ENCODE assay signal across 8 cellular contexts in the genomic region with DNA sequence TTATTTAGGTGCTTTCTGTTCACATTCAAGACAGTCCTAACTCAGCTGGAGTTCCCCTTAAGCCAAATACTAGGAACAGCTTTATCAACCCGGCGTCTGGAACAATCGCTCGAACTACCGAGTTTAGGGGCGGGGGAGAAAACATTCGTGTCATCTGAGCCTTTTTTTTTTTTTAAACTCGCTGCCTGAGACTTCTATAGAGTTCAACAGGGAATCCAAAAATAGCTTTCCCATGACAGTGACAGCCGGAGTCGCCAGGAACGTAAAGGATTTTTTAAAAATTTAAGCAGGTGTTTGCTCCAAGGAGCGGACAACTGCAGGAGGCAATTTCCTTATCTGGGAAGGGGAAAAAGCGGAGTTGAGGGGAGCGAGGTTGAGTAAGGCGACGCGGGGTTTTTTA. TPM values are rescaled to one million over a fixed set of nuclear protein-coding genes. Genes with fewer than 3 reads are reported as not detected.
DNase-seq lines count a peak whose midpoint lies in the region; ATAC-seq and TF ChIP-seq lines count a peak whose summit lies in the region.

No MANE protein-coding gene starts in this region.

- H3K27me3 ChIP-seq in KMS-11 (ENCODE audit: insufficient read depth, low read depth), result no peaks in the 10 kb centered on the region
- peaks cover 27% of the 10 kb centered on the region for H3K27me3 ChIP-seq in neural progenitor cell

- peaks cover 32% of the 10 kb centered on the region for H3K4me1 Mint-ChIP-seq in activated CD8-positive, alpha-beta T cell treated with anti-CD3 and anti-CD28 coated beads, Interleukin-2, amount 10 ng/mL, durations not matched to agents 7 days and 5 days (ENCODE audit: low read depth)
- peaks cover 16% of the 10 kb centered on the region for H3K4me1 Mint-ChIP-seq in neural progenitor cell

- no peaks in the 10 kb centered on the region for H4K20me1 ChIP-seq in KMS-11 (ENCODE audit: insufficient read depth)
- peaks cover 28% of the 10 kb centered on the region for H4K20me1 ChIP-seq in neural progenitor cell (ENCODE audit: low read depth)

- H3K4me3 Mint-ChIP-seq in activated CD8-positive, alpha-beta T cell treated with anti-CD3 and anti-CD28 coated beads, Interleukin-2, amount 10 ng/mL, durations not matched to agents 7 days and 5 days, result peak overlapping the region; percentile 98
- H3K4me3 Mint-ChIP-seq in neural progenitor cell, result peak overlapping the region; percentile 96

- peaks cover 5% of the 10 kb centered on the region for H3K27me3 Mint-ChIP-seq in activated CD8-positive, alpha-beta T cell treated with anti-CD3 and anti-CD28 coated beads, Interleukin-2, amount 10 ng/mL, durations not matched to agents 7 days and 5 days (ENCODE audit: low read depth)
- H3K27me3 Mint-ChIP-seq in neural progenitor cell (ENCODE audit: insufficient read depth, low read depth), result peaks cover 2% of the 10 kb centered on the region

- H3K9ac ChIP-seq in KMS-11, result peak overlapping the region; percentile 75; the same call in 1 of the 2 replicates
- H3K9ac ChIP-seq in neural progenitor cell, result peak overlapping the region; percentile 67

- H3K4me3 ChIP-seq in KMS-11 (IDR thresholded peaks at IDR 0.05; ENCODE audit: insufficient read depth, low read depth, low read length), result no peak overlapping the region
- H3K4me3 ChIP-seq in fibroblast of the aortic adventitia (ENCODE audit: low read depth, low read length), result peak overlapping the region; percentile 97
- H3K4me3 ChIP-seq in neural progenitor cell, result peak overlapping the region; percentile 89

- ATAC-seq in activated CD8-positive, alpha-beta T cell treated with anti-CD3 and anti-CD28 coated beads, Interleukin-2, amount 10 ng/mL, durations not matched to agents 7 days and 5 days, result no peak
- no peak for ATAC-seq in GM18873 (IDR thresholded peaks at IDR 0.05; ENCODE audit: low FRiP score, unreplicated experiment)

- H3K9me3 ChIP-seq in neural progenitor cell (ENCODE audit: low read depth), result no peaks in the 10 kb centered on the region

- peaks cover 16% of the 10 kb centered on the region for H3F3A ChIP-seq in neural progenitor cell (ENCODE audit: low read depth)

- POLR2A ChIA-PET in activated CD8-positive, alpha-beta T cell treated with anti-CD3 and anti-CD28 coated beads, Interleukin-2, amount 10 ng/mL, durations not matched to agents 7 days and 5 days (lab: Charles Lee), result interaction anchor here (0.6 kb wide), 2 partner anchors 40 to 239 kb away, joined by 3 to 5 read pairs; no protein-coding TSS in a partner anchor

- H3K4me2 ChIP-seq in KMS-11 (peak overlapping the region; percentile 44), neural progenitor cell (peak overlapping the region; percentile 85)

- TF ChIP-seq CTCF in KMS-11 (conservative IDR thresholded peaks at IDR 0.05; ENCODE audit: low read depth, low read length), result no peak
- TF ChIP-seq CTCF in fibroblast of the aortic adventitia (IDR thresholded peaks at IDR 0.05; ENCODE audit: insufficient read depth, low read length), result no peak
- no peak for TF ChIP-seq CTCF in neural progenitor cell (IDR thresholded peaks at IDR 0.05)

- H3K79me2 ChIP-seq in KMS-11 (ENCODE audit: insufficient read depth, low read depth) (peaks cover 13% of the 10 kb centered on the region; the same call in 1 of the 2 replicates), neural progenitor cell (ENCODE audit: low read depth) (peaks cover 35% of the 10 kb centered on the region)

- CTCF ChIA-PET in activated CD8-positive, alpha-beta T cell treated with anti-CD3 and anti-CD28 coated beads, Interleukin-2, amount 10 ng/mL, durations not matched to agents 7 days and 5 days (lab: Charles Lee), result interaction anchor here (0.7 to 3.6 kb wide), 10 partner anchors 8 to 1586 kb away, joined by 3 to 52 read pairs (median 6); no protein-coding TSS in a partner anchor

- H3K9me3 Mint-ChIP-seq in activated CD8-positive, alpha-beta T cell treated with anti-CD3 and anti-CD28 coated beads, Interleukin-2, amount 10 ng/mL, durations not matched to agents 7 days and 5 days (ENCODE audit: insufficient read depth), result no peaks in the 10 kb centered on the region
- no peaks in the 10 kb centered on the region for H3K9me3 Mint-ChIP-seq in neural progenitor cell

- peak overlapping the region; percentile 92 for H3K27ac Mint-ChIP-seq in activated CD8-positive, alpha-beta T cell treated with anti-CD3 and anti-CD28 coated beads, Interleukin-2, amount 10 ng/mL, durations not matched to agents 7 days and 5 days
- H3K27ac Mint-ChIP-seq in neural progenitor cell, result peak overlapping the region; percentile 46

- peak; percentile 17 to 29 for DNase-seq in stimulated activated CD8-positive, alpha-beta memory T cell treated with anti-CD3 and anti-CD28 coated beads, Interleukin-7, amount 100 ng/mL, for 1 hour (ENCODE audit: low read depth in 2 of 2)
- no peak for DNase-seq in stimulated activated CD8-positive, alpha-beta memory T cell treated with anti-CD3 and anti-CD28 coated beads, Interleukin-4, amount 100 ng/mL, for 48 hours
- DNase-seq in activated CD8-positive, alpha-beta T cell treated with anti-CD3 and anti-CD28 coated beads, Interleukin-2, amount 10 ng/mL, durations not matched to agents 7 days and 5 days, result no peak
- DNase-seq in fibroblast of the aortic adventitia (ENCODE audit: low read depth) (peak; percentile 41), neural progenitor cell (ENCODE audit: low spot score) (peak; percentile 69)
- DNase-seq in effector CD4-positive, alpha-beta T cell, result no peak

- H3K36me3 Mint-ChIP-seq in activated CD8-positive, alpha-beta T cell treated with anti-CD3 and anti-CD28 coated beads, Interleukin-2, amount 10 ng/mL, durations not matched to agents 7 days and 5 days (ENCODE audit: low read depth), result peaks cover 1% of the 10 kb centered on the region
- peaks cover 5% of the 10 kb centered on the region for H3K36me3 Mint-ChIP-seq in neural progenitor cell

- H3K27ac ChIP-seq in KMS-11, result no peak overlapping the region; the same call in 1 of the 2 replicates
- H3K27ac ChIP-seq in neural progenitor cell, result no peak overlapping the region

- H3K4me1 ChIP-seq in KMS-11 (ENCODE audit: low read depth, poor library complexity, severe bottlenecking) (peaks cover 8% of the 10 kb centered on the region), neural progenitor cell (peaks cover 5% of the 10 kb centered on the region)

- H2AFZ ChIP-seq in KMS-11 (ENCODE audit: low read depth) (peak overlapping the region; percentile 97), neural progenitor cell (replicated peaks) (peak overlapping the region; percentile 93)

- H3K36me3 ChIP-seq in KMS-11 (ENCODE audit: insufficient read depth) (no peaks in the 10 kb centered on the region), neural progenitor cell (no peaks in the 10 kb centered on the region)

RNA-seq across cellular contexts. Expression of a gene that starts 0.8 kb away (rescaled TPM):
- total RNA-seq in activated CD8-positive, alpha-beta T cell treated with anti-CD3 and anti-CD28 coated beads, Interleukin-2, amount 10 ng/mL, durations not matched to agents 7 days and 5 days, result 1 to 10 TPM; 8.8 to 9.1 TPM
- total RNA-seq in fibroblast of the aortic adventitia (ENCODE audit: low replicate concordance) (8.0 and 11.8 TPM in 2 replicates), neural progenitor cell (ENCODE audit: low replicate concordance) (11.0 and 11.5 TPM in 2 replicates)

RNA-seq across cellular contexts. Expression of a gene that starts 58.5 kb away (rescaled TPM):
- under 1 TPM; 0.08 TPM for total RNA-seq in activated CD8-positive, alpha-beta T cell treated with anti-CD3 and anti-CD28 coated beads, Interleukin-2, amount 10 ng/mL, durations not matched to agents 7 days and 5 days
- total RNA-seq in fibroblast of the aortic adventitia (ENCODE audit: low replicate concordance) (0.45 and 1.1 TPM in 2 replicates), neural progenitor cell (ENCODE audit: low replicate concordance) (0.62 and 0.84 TPM in 2 replicates)

Comparison
In these comparisons a context has a peak if more than half of its experiments do, and no peak if none do; other contexts are left out.
1. DNase-seq: peak in stimulated activated CD8-positive, alpha-beta memory T cell treated with anti-CD3 and anti-CD28 coated beads, Interleukin-7, amount 100 ng/mL, for 1 hour (2 of 2), fibroblast of the aortic adventitia (single experiment) and neural progenitor cell (single experiment); none in stimulated activated CD8-positive, alpha-beta memory T cell treated with anti-CD3 and anti-CD28 coated beads, Interleukin-4, amount 100 ng/mL, for 48 hours (single experiment), activated CD8-positive, alpha-beta T cell treated with anti-CD3 and anti-CD28 coated beads, Interleukin-2, amount 10 ng/mL, durations not matched to agents 7 days and 5 days (single experiment) and effector CD4-positive, alpha-beta T cell (single experiment).